ENCODE assay signal across 2 cellular contexts in genomic region chr6:120230008-120230407, GRCh38.
TF ChIP-seq lines count a peak whose summit lies in the region.

No MANE protein-coding gene starts in this region.

TF ChIP-seq in GM23338, 12 proteins besides CTCF, POLR2A, EP300 and RAD21:
- TF ChIP-seq ETS1 (IDR thresholded peaks at IDR 0.05) (no peak), EZH2 (IDR thresholded peaks at IDR 0.05; ENCODE audit: low read depth, unreplicated experiment) (no peak), EZH2phosphoT487 (IDR thresholded peaks at IDR 0.05; ENCODE audit: unreplicated experiment) (no peak), POLR2AphosphoS5 (IDR thresholded peaks at IDR 0.05; ENCODE audit: low read depth) (no peak), NANOG (IDR thresholded peaks at IDR 0.05; ENCODE audit: borderline replicate concordance) (no peak), REST (IDR thresholded peaks at IDR 0.05; ENCODE audit: unreplicated experiment) (no peak), STAT1 (IDR thresholded peaks at IDR 0.05; ENCODE audit: unreplicated experiment) (no peak), JUNB (IDR thresholded peaks at IDR 0.05; ENCODE audit: unreplicated experiment) (no peak), ZNF114 (CRISPR knock-in tag; IDR thresholded peaks at IDR 0.05) (no peak), ZNF331 (CRISPR knock-in tag; IDR thresholded peaks at IDR 0.05; ENCODE audit: low read depth) (no peak), ZNF462 (CRISPR knock-in tag; IDR thresholded peaks at IDR 0.05) (no peak), CREB1 (CRISPR knock-in tag; IDR thresholded peaks at IDR 0.05; ENCODE audit: low read depth) (no peak)

TF ChIP-seq in HepG2, 621 proteins besides CTCF, POLR2A, EP300 and RAD21 (continued from another document):
- TF ChIP-seq STAT6 (CRISPR knock-in tag; IDR thresholded peaks at IDR 0.05; ENCODE audit: borderline replicate concordance): no peak
